Comparison of ENCODE assay signal across 12 cellular contexts in the genomic region with DNA sequence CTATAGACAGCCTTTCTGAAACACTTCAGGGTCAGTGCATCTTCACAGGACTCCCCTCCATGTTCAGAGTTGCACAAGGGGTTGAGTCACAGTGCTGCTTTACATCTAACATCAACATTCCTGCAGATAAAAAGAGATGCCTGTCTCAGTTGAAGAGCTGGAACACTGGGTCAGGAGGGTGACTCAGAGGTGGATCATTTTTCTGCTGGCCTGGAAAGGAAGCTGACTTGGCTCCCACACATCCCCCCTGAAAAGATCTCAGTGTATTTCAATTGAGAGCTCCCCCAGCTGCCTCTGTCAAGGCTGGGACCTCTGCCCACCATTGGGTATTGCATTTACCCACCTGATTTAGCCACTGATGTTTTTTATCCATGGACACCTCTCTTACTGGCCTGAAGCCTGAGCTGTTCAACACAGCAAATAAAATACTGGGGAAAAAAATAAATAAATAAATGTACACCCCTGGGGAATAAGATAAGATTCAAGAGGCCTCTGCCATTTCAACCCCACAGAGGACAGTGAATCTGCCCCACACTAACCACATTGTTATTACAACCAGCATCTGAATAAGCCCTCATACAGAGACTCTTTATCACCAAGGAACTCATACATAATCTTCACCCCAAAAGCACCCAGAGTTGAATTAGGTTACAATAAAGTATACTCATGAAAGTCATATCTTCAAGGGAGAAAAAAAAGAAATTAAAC.
A peak's percentile ranks its signal among the peaks of the same experiment; 100 is the strongest.
DNase-seq lines count a peak whose midpoint lies in the region; ATAC-seq and TF ChIP-seq lines count a peak whose summit lies in the region.
"Had no signal": no experiment of that assay in that cellular context is flagged by ENCODE, and none has a peak within 500 bp of the region (broad histone marks: within the 10 kb centered on the region; RNA-seq: fewer than 3 reads in every experiment).

No MANE protein-coding gene starts in this region.

- intact Hi-C loops in PC-9 (cut with micrococcal nuclease; ENCODE audit: unreplicated experiment), result no loop called here
- intact Hi-C loops in mucosa of descending colon (cut with DNase I, micrococcal nuclease), result no loop called here

- DNase-seq in BJ (ENCODE audit: low read depth), result peak; percentile 92
- peak in 1 of 2 experiments; percentile 77 for DNase-seq in PC-9
- peak; percentile 73 for DNase-seq in epithelial cell of prostate (ENCODE audit: low read depth, low spot score)
- DNase-seq in mucosa of descending colon, result no peak
- no peak for DNase-seq in putamen (ENCODE audit: low spot score)
- DNase-seq in hippocampal formation (lab: John Stamatoyannopoulos, UW), result no peak
- DNase-seq in naive thymus-derived CD8-positive, alpha-beta T cell, result no peak
- DNase-seq: activated CD4-positive, alpha-beta T cell treated with anti-CD3 and anti-CD28 coated beads, Interleukin-2, amount 50 U/mL, for 4 hours; immature natural killer cell; stimulated activated CD4-positive, alpha-beta T cell treated with anti-CD3 and anti-CD28 coated beads, Interleukin-12 subunit alpha, Interleukin-12 subunit beta, amount 100 ng/mL, for 4 hours had no signal

- H3F3A ChIP-seq in PC-9 (ENCODE audit: insufficient read depth, low read depth), result peaks cover 13% of the 10 kb centered on the region

- H3K36me3 ChIP-seq in BJ (ENCODE audit: control insufficient read depth, insufficient read depth, low read length) (no peaks in the 10 kb centered on the region), PC-9 (ENCODE audit: low read depth) (no peaks in the 10 kb centered on the region), mucosa of descending colon (ENCODE audit: low read depth) (no peaks in the 10 kb centered on the region)
- H3K36me3 ChIP-seq: ascending aorta had no signal

- H3K4me1 Mint-ChIP-seq in naive thymus-derived CD8-positive, alpha-beta T cell, result no peaks in the 10 kb centered on the region
- H3K4me1 Mint-ChIP-seq: immature natural killer cell had no signal

- H3K4me3 Mint-ChIP-seq in naive thymus-derived CD8-positive, alpha-beta T cell, result no peak overlapping the region
- H3K4me3 Mint-ChIP-seq: immature natural killer cell had no signal

- BruUV-seq in PC-9 (replicated peaks; lab: Mats Ljungman, UMichigan), result no TSS peak

- peaks cover 0 to 11% (median 4%) of the 10 kb centered on the region in 9 donors for H3K9me3 Mint-ChIP-seq in naive thymus-derived CD8-positive, alpha-beta T cell

- no peak overlapping the region for H3K27ac Mint-ChIP-seq in naive thymus-derived CD8-positive, alpha-beta T cell
- H3K27ac Mint-ChIP-seq: immature natural killer cell had no signal

- POLR2A ChIA-PET in BJ (lab: Charles Lee), result interaction anchor here (0.6 kb wide), 1 partner anchor 11 kb away, joined by 5 read pairs; no protein-coding TSS in a partner anchor
- POLR2A ChIA-PET in PC-9 (lab: Charles Lee; ENCODE audit: unreplicated experiment), result no interaction called here
- POLR2A ChIA-PET in naive thymus-derived CD8-positive, alpha-beta T cell (lab: Charles Lee), result no interaction called here

- TF ChIP-seq CTCF in BJ (IDR thresholded peaks at IDR 0.05; ENCODE audit: insufficient read depth, low read depth, low read length) (no peak), PC-9 (conservative IDR thresholded peaks at IDR 0.05) (no peak), mucosa of descending colon (IDR thresholded peaks at IDR 0.05) (no peak)

- H3K9me3 ChIP-seq in PC-9 (ENCODE audit: insufficient read depth, low read depth), result no peaks in the 10 kb centered on the region
- H3K9me3 ChIP-seq in mucosa of descending colon, result no peaks in the 10 kb centered on the region
- H3K9me3 ChIP-seq: ascending aorta had no signal

- H3K27me3 Mint-ChIP-seq in naive thymus-derived CD8-positive, alpha-beta T cell, result peaks cover 0 to 5% (median 0%) of the 10 kb centered on the region in 5 donors

- H3K36me3 Mint-ChIP-seq in naive thymus-derived CD8-positive, alpha-beta T cell, result no peaks in the 10 kb centered on the region
- H3K36me3 Mint-ChIP-seq: immature natural killer cell had no signal

- CTCF ChIA-PET in BJ (lab: Yijun Ruan, JAX), result interaction anchor here (1.0 to 1.4 kb wide), 3 partner anchors 11 to 72 kb away, joined by 4 to 6 read pairs (median 4); no protein-coding TSS in a partner anchor
- CTCF ChIA-PET in PC-9 (lab: Charles Lee), result interaction anchor here (0.6 kb wide), 1 partner anchor 27 kb away, joined by 3 read pairs; no protein-coding TSS in a partner anchor

- H3K79me2 ChIP-seq in PC-9 (ENCODE audit: low read depth), result no peaks in the 10 kb centered on the region

- H4K20me1 ChIP-seq in PC-9 (ENCODE audit: insufficient read depth), result no peaks in the 10 kb centered on the region

- peak overlapping the region; percentile 72 for H3K27ac ChIP-seq in PC-9
- H3K27ac ChIP-seq in epithelial cell of prostate, result peak overlapping the region; percentile 88
- H3K27ac ChIP-seq: ascending aorta had no signal

- H3K4me3 ChIP-seq in BJ (ENCODE audit: low read depth, low read length) (no peak overlapping the region), PC-9 (no peak overlapping the region), mucosa of descending colon (no peak overlapping the region)
- H3K4me3 ChIP-seq: ascending aorta had no signal

- no peak overlapping the region for H2AFZ ChIP-seq in PC-9

- H3K4me1 ChIP-seq in PC-9 (replicated peaks; ENCODE audit: insufficient read depth) (peaks cover 18% of the 10 kb centered on the region), mucosa of descending colon (ENCODE audit: low read depth) (no peaks in the 10 kb centered on the region)
- H3K4me1 ChIP-seq: ascending aorta had no signal

- ATAC-seq in mucosa of descending colon, result peak; percentile 40
- no peak for ATAC-seq in HG03139 (IDR thresholded peaks at IDR 0.05; ENCODE audit: unreplicated experiment)
- ATAC-seq in naive thymus-derived CD8-positive, alpha-beta T cell, result no peak

- no peaks in the 10 kb centered on the region; the same call in 1 of the 2 replicates for H3K9me2 ChIP-seq in PC-9 (ENCODE audit: insufficient read depth)

- H3K4me2 ChIP-seq in PC-9, result peak overlapping the region; percentile 28

- no peaks in the 10 kb centered on the region for H3K27me3 ChIP-seq in BJ (ENCODE audit: control insufficient read depth, insufficient read depth, low read length)
- no peaks in the 10 kb centered on the region for H3K27me3 ChIP-seq in PC-9 (ENCODE audit: insufficient read depth, low read depth)
- H3K27me3 ChIP-seq: ascending aorta had no signal

Comparison
In these comparisons a context has a peak if more than half of its experiments do, and no peak if none do; other contexts are left out.
1. DNase-seq: peak in BJ (single experiment) and epithelial cell of prostate (single experiment); none in mucosa of descending colon (0 of 3), putamen (single experiment), hippocampal formation (0 of 2) and naive thymus-derived CD8-positive, alpha-beta T cell (0 of 10).